Comparison of ENCODE assay signal across 16 cellular contexts in the genomic region with DNA sequence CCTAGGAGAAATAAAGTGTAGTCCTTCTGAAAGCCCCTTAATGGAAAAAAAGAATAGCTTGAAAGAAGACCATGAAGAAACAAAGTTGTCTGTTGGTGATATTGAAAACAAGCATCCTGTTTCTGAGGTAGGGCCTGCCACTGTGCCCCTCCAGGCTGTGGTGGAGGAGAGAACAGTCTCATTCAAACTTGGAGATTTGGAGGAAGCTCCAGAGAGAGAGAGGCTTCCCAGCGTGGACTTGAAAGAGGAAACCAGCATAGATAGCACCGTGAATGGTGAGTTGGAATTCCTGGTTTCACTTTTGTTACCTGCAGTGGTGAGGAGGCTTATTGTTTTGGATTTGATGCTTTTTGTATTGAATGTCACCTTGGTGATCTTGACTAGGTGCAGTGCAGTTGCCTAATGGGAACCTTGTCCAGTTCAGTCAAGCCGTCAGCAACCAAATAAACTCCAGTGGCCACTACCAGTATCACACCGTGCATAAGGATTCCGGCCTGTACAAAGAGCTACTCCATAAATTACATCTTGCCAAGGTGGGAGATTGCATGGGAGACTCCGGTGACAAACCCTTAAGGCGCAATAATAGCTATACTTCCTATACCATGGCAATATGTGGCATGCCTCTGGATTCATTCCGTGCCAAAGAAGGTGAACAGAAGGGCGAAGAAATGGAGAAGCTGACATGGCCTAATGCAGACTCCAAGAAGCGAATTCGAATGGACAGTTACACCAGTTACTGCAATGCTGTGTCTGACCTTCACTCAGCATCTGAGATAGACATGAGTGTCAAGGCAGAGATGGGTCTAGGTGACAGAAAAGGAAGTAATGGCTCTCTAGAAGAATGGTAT. TPM values are rescaled to one million over a fixed set of nuclear protein-coding genes. Genes with fewer than 3 reads are reported as not detected.
A peak's percentile ranks its signal among the peaks of the same experiment; 100 is the strongest.
DNase-seq lines count a peak whose midpoint lies in the region; ATAC-seq and TF ChIP-seq lines count a peak whose summit lies in the region.
"Had no signal": no experiment of that assay in that cellular context is flagged by ENCODE, and none has a peak within 500 bp of the region (broad histone marks: within the 10 kb centered on the region; RNA-seq: fewer than 3 reads in every experiment).

No MANE protein-coding gene starts in this region.

- intact Hi-C loops in activated CD8-positive, alpha-beta T cell treated with anti-CD3 and anti-CD28 coated beads for 36 hours (cut with micrococcal nuclease) = no loop called here
- intact Hi-C loops in PC-3 (cut with micrococcal nuclease) = loop anchor here (10.0 kb wide), 1 partner anchor 54 kb away; no protein-coding TSS in a partner anchor

- H3K9me3 Mint-ChIP-seq in activated CD8-positive, alpha-beta T cell treated with anti-CD3 and anti-CD28 coated beads for 36 hours = no peaks in the 10 kb centered on the region
- H3K9me3 Mint-ChIP-seq in activated CD8-positive, alpha-beta T cell treated with anti-CD3 and anti-CD28 coated beads, Interleukin-2, amount 10 ng/mL, durations not matched to agents 7 days and 5 days (ENCODE audit: insufficient read depth) = no peaks in the 10 kb centered on the region
- no peaks in the 10 kb centered on the region for H3K9me3 Mint-ChIP-seq in central memory CD8-positive, alpha-beta T cell
- H3K9me3 Mint-ChIP-seq in neural progenitor cell = no peaks in the 10 kb centered on the region

- H3K4me2 ChIP-seq in PC-3 (ENCODE audit: low read length) = peak overlapping the region; percentile 12; the same call in 1 of the 2 replicates
- no peak overlapping the region for H3K4me2 ChIP-seq in neural progenitor cell

- H3K4me1 Mint-ChIP-seq in activated CD8-positive, alpha-beta T cell treated with anti-CD3 and anti-CD28 coated beads for 36 hours (ENCODE audit: low read depth) = peaks cover 52% of the 10 kb centered on the region
- H3K4me1 Mint-ChIP-seq in activated CD8-positive, alpha-beta T cell treated with anti-CD3 and anti-CD28 coated beads, Interleukin-2, amount 10 ng/mL, durations not matched to agents 7 days and 5 days (ENCODE audit: low read depth) = peaks cover 50% of the 10 kb centered on the region
- peaks cover 57% of the 10 kb centered on the region for H3K4me1 Mint-ChIP-seq in central memory CD8-positive, alpha-beta T cell
- H3K4me1 Mint-ChIP-seq in neural progenitor cell = no peaks in the 10 kb centered on the region

- no peak overlapping the region for H3K4me3 Mint-ChIP-seq in activated CD8-positive, alpha-beta T cell treated with anti-CD3 and anti-CD28 coated beads for 36 hours
- no peak overlapping the region for H3K4me3 Mint-ChIP-seq in activated CD8-positive, alpha-beta T cell treated with anti-CD3 and anti-CD28 coated beads, Interleukin-2, amount 10 ng/mL, durations not matched to agents 7 days and 5 days
- peak overlapping the region; percentile 48 for H3K4me3 Mint-ChIP-seq in central memory CD8-positive, alpha-beta T cell
- H3K4me3 Mint-ChIP-seq in neural progenitor cell = peak overlapping the region; percentile 33

- H3K9me3 ChIP-seq in PC-3 (ENCODE audit: low read length) = no peaks in the 10 kb centered on the region
- no peaks in the 10 kb centered on the region for H3K9me3 ChIP-seq in neural progenitor cell (ENCODE audit: low read depth)
- H3K9me3 ChIP-seq: SJSA1 had no signal

- no peak for TF ChIP-seq CTCF in activated CD8-positive, alpha-beta T cell treated with anti-CD3 and anti-CD28 coated beads for 36 hours (IDR thresholded peaks at IDR 0.05)
- no peak for TF ChIP-seq CTCF in PC-3 (conservative IDR thresholded peaks at IDR 0.05; ENCODE audit: low read depth, low read length)
- no peak for TF ChIP-seq CTCF in neural progenitor cell (IDR thresholded peaks at IDR 0.05)

- H3K9ac ChIP-seq in PC-3 (ENCODE audit: low read length) (no peak overlapping the region), neural progenitor cell (no peak overlapping the region)

- H3K36me3 ChIP-seq in PC-3 (ENCODE audit: low read depth, low read length) = peaks cover 92% of the 10 kb centered on the region
- H3K36me3 ChIP-seq in neural progenitor cell = peaks cover 17% of the 10 kb centered on the region

- no peak for ATAC-seq in activated CD8-positive, alpha-beta T cell treated with anti-CD3 and anti-CD28 coated beads for 36 hours
- ATAC-seq in activated CD8-positive, alpha-beta T cell treated with anti-CD3 and anti-CD28 coated beads, Interleukin-2, amount 10 ng/mL, durations not matched to agents 7 days and 5 days = no peak
- ATAC-seq in PC-3 (0 out of 2 replicates have a peak, but pooled peaks have one; percentile 4), HG03442 (IDR thresholded peaks at IDR 0.05; ENCODE audit: unreplicated experiment) (no peak)
- no peak for ATAC-seq in central memory CD8-positive, alpha-beta T cell (replicated peaks; ENCODE audit: extremely low read depth, poor library complexity, severe bottlenecking)

- H2AFZ ChIP-seq in PC-3 (ENCODE audit: low read length) = no peak overlapping the region
- H2AFZ ChIP-seq in neural progenitor cell (replicated peaks) = no peak overlapping the region

- H3F3A ChIP-seq in PC-3 (ENCODE audit: low read length, unreplicated experiment) = peaks cover 45% of the 10 kb centered on the region
- H3F3A ChIP-seq in neural progenitor cell (ENCODE audit: low read depth) = peaks cover 6% of the 10 kb centered on the region

- no peak overlapping the region for H3K27ac ChIP-seq in PC-3 (ENCODE audit: low read length)
- H3K27ac ChIP-seq in neural progenitor cell = no peak overlapping the region
- H3K27ac ChIP-seq: SJSA1 had no signal

- POLR2A ChIA-PET in activated CD8-positive, alpha-beta T cell treated with anti-CD3 and anti-CD28 coated beads for 36 hours (lab: Charles Lee) = interaction anchor here (0.7 to 6.3 kb wide), 13 partner anchors 9 to 115 kb away, joined by 3 to 68 read pairs (median 3); a partner anchor contains a TSS
- POLR2A ChIA-PET in activated CD8-positive, alpha-beta T cell treated with anti-CD3 and anti-CD28 coated beads, Interleukin-2, amount 10 ng/mL, durations not matched to agents 7 days and 5 days (lab: Charles Lee) = interaction anchor here (0.7 to 3.2 kb wide), 3 partner anchors 13 to 33 kb away, joined by 3 to 11 read pairs (median 4); a partner anchor contains a TSS
- POLR2A ChIA-PET in PC-3 (lab: Charles Lee; ENCODE audit: unreplicated experiment) = interaction anchor here (0.6 kb wide), 2 partner anchors 28 to 37 kb away, joined by 3 read pairs; no protein-coding TSS in a partner anchor

- TSS peak; percentile 20 for BruUV-seq in PC-3 (replicated peaks; lab: Mats Ljungman, UMichigan)

- no peak for DNase-seq in activated CD8-positive, alpha-beta T cell treated with anti-CD3 and anti-CD28 coated beads for 36 hours
- DNase-seq in activated CD8-positive, alpha-beta T cell treated with anti-CD3 and anti-CD28 coated beads, Interleukin-2, amount 10 ng/mL, durations not matched to agents 7 days and 5 days = no peak
- peak; percentile 25 for DNase-seq in PC-3
- DNase-seq in central memory CD8-positive, alpha-beta T cell (ENCODE audit: low spot score in 2 of 2) = no peak
- DNase-seq in neural progenitor cell (ENCODE audit: low spot score) = no peak
- no peak for DNase-seq in Ammon's horn (ENCODE audit: low spot score)
- no peak for DNase-seq in DMS 273 treated with DMSO at 0.1 percent for 48 hours (lab: John Stamatoyannopoulos, UW)
- DNase-seq: activated CD4-positive, CD25-positive, alpha-beta regulatory T cell; activated gamma-delta T cell; cortex of kidney; NCI-H1436; NCI-H69; stimulated activated CD4-positive, alpha-beta T cell treated with anti-CD3 and anti-CD28 coated beads, Interleukin-4, amount 100 ng/mL, for 24 hours; stimulated activated naive CD4-positive, alpha-beta T cell had no signal

- H4K20me1 ChIP-seq in PC-3 (ENCODE audit: low read length) = peaks cover 44% of the 10 kb centered on the region
- peaks cover 6% of the 10 kb centered on the region for H4K20me1 ChIP-seq in neural progenitor cell (ENCODE audit: low read depth)

- no peak overlapping the region for H3K4me3 ChIP-seq in PC-3 (ENCODE audit: low read length)
- H3K4me3 ChIP-seq in neural progenitor cell = no peak overlapping the region
- H3K4me3 ChIP-seq: SJSA1 had no signal

- H3K9me2 ChIP-seq in PC-3 (replicated peaks; ENCODE audit: low read length) = no peaks in the 10 kb centered on the region

- H3K27me3 Mint-ChIP-seq in activated CD8-positive, alpha-beta T cell treated with anti-CD3 and anti-CD28 coated beads for 36 hours = no peaks in the 10 kb centered on the region
- H3K27me3 Mint-ChIP-seq in activated CD8-positive, alpha-beta T cell treated with anti-CD3 and anti-CD28 coated beads, Interleukin-2, amount 10 ng/mL, durations not matched to agents 7 days and 5 days (ENCODE audit: low read depth) = no peaks in the 10 kb centered on the region
- no peaks in the 10 kb centered on the region for H3K27me3 Mint-ChIP-seq in central memory CD8-positive, alpha-beta T cell
- H3K27me3 Mint-ChIP-seq in neural progenitor cell (ENCODE audit: insufficient read depth, low read depth) = no peaks in the 10 kb centered on the region

- H3K36me3 Mint-ChIP-seq in activated CD8-positive, alpha-beta T cell treated with anti-CD3 and anti-CD28 coated beads for 36 hours (ENCODE audit: low read depth) = peaks cover 77% of the 10 kb centered on the region
- H3K36me3 Mint-ChIP-seq in activated CD8-positive, alpha-beta T cell treated with anti-CD3 and anti-CD28 coated beads, Interleukin-2, amount 10 ng/mL, durations not matched to agents 7 days and 5 days (ENCODE audit: low read depth) = peaks cover 84% of the 10 kb centered on the region
- peaks cover 96% of the 10 kb centered on the region for H3K36me3 Mint-ChIP-seq in central memory CD8-positive, alpha-beta T cell (ENCODE audit: insufficient read depth)
- peaks cover 59% of the 10 kb centered on the region for H3K36me3 Mint-ChIP-seq in neural progenitor cell

- H3K27ac Mint-ChIP-seq in activated CD8-positive, alpha-beta T cell treated with anti-CD3 and anti-CD28 coated beads for 36 hours = peak overlapping the region; percentile 64
- H3K27ac Mint-ChIP-seq in activated CD8-positive, alpha-beta T cell treated with anti-CD3 and anti-CD28 coated beads, Interleukin-2, amount 10 ng/mL, durations not matched to agents 7 days and 5 days = no peak overlapping the region
- H3K27ac Mint-ChIP-seq in central memory CD8-positive, alpha-beta T cell (ENCODE audit: low read depth) = peak overlapping the region; percentile 72
- no peak overlapping the region for H3K27ac Mint-ChIP-seq in neural progenitor cell

- no peaks in the 10 kb centered on the region for H3K27me3 ChIP-seq in PC-3 (ENCODE audit: low read length)
- no peaks in the 10 kb centered on the region for H3K27me3 ChIP-seq in neural progenitor cell
- H3K27me3 ChIP-seq: SJSA1 had no signal

- H3K4me1 ChIP-seq in PC-3 (ENCODE audit: insufficient read depth, low read length) (peaks cover 40% of the 10 kb centered on the region), neural progenitor cell (no peaks in the 10 kb centered on the region)

- CTCF ChIA-PET in activated CD8-positive, alpha-beta T cell treated with anti-CD3 and anti-CD28 coated beads for 36 hours (lab: Charles Lee) = interaction anchor here (1.4 to 2.6 kb wide), 4 partner anchors 14 to 67 kb away, joined by 4 to 14 read pairs (median 8); a partner anchor contains a TSS
- CTCF ChIA-PET in activated CD8-positive, alpha-beta T cell treated with anti-CD3 and anti-CD28 coated beads, Interleukin-2, amount 10 ng/mL, durations not matched to agents 7 days and 5 days (lab: Charles Lee) = interaction anchor here (0.9 to 3.7 kb wide), 6 partner anchors 12 to 223 kb away, joined by 3 to 15 read pairs (median 6); no protein-coding TSS in a partner anchor
- CTCF ChIA-PET in PC-3 (lab: Charles Lee) = interaction anchor here (0.6 to 0.7 kb wide), 3 partner anchors 26 to 41 kb away, joined by 3 to 16 read pairs (median 5); no protein-coding TSS in a partner anchor

- H3K79me2 ChIP-seq in PC-3 (ENCODE audit: low read length) (peaks cover 70% of the 10 kb centered on the region), neural progenitor cell (ENCODE audit: low read depth) (no peaks in the 10 kb centered on the region)

RNA-seq across cellular contexts. Expression of a gene that starts 13.3 kb away (rescaled TPM):
- 10 to 100 TPM; 52.7 to 52.8 TPM for total RNA-seq in activated CD8-positive, alpha-beta T cell treated with anti-CD3 and anti-CD28 coated beads for 36 hours
- 100 to 1,000 TPM; 115 to 120 TPM for total RNA-seq in activated CD8-positive, alpha-beta T cell treated with anti-CD3 and anti-CD28 coated beads, Interleukin-2, amount 10 ng/mL, durations not matched to agents 7 days and 5 days
- total RNA-seq in PC-3 (2014; rRNA removed) = 209 and 257 TPM in 2 replicates
- total RNA-seq in neural progenitor cell (ENCODE audit: low replicate concordance) = 46.1 and 61.1 TPM in 2 replicates

Comparison
In these comparisons a context has a peak if more than half of its experiments do, and no peak if none do; other contexts are left out.
1. H3K27ac Mint-ChIP-seq: peak in activated CD8-positive, alpha-beta T cell treated with anti-CD3 and anti-CD28 coated beads for 36 hours (single experiment) and central memory CD8-positive, alpha-beta T cell (single experiment); none in activated CD8-positive, alpha-beta T cell treated with anti-CD3 and anti-CD28 coated beads, Interleukin-2, amount 10 ng/mL, durations not matched to agents 7 days and 5 days (single experiment) and neural progenitor cell (single experiment).
2. H3K4me3 Mint-ChIP-seq: peak in central memory CD8-positive, alpha-beta T cell (single experiment) and neural progenitor cell (single experiment); none in activated CD8-positive, alpha-beta T cell treated with anti-CD3 and anti-CD28 coated beads for 36 hours (single experiment) and activated CD8-positive, alpha-beta T cell treated with anti-CD3 and anti-CD28 coated beads, Interleukin-2, amount 10 ng/mL, durations not matched to agents 7 days and 5 days (single experiment).